In the genomic region with DNA sequence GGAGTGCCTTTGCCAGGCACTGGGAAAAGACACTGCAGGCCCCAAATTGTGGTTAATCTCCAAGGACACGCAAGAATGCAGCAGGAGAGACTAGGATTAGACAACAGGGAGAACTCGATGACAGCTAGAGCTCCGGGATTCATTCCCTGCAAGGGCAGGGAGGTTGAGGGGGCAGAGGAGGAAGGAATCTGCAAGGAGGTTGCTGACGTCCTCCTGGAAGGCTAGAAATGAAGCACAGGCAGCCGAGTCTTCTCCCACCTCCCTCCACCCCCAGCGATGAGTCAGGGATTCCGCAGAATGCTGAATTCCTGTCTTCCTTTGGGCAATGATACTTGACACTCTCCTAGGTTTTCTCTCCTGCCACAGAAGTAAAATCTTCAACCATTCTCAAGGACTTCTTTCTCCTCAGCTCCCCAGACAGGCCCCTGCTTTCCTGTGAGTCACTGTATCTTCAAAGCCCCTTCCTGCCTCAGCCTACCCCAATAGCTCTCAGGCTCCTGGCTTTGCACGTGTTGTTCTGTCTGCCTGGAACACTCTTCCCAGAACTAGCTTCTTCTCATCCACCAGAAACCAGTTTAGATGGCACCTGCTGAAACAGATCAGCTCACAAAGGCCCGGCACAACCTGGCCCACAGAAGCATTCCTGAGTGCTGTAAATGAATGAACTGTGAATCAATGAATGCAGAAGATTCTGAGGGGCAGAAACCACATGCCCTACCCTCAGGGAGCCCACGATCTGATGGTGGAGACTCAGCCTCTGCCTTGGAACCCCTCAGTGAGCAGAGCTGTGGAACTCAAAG, we compare ENCODE assay signal across 9 cellular contexts.
DNase-seq lines count a peak whose midpoint lies in the region; ATAC-seq, FAIRE-seq and TF ChIP-seq lines count a peak whose summit lies in the region.
"Had no signal": no experiment of that assay in that cellular context is flagged by ENCODE, and none has a peak within 500 bp of the region (broad histone marks: within the 10 kb centered on the region; RNA-seq: fewer than 3 reads in every experiment).

No MANE protein-coding gene starts in this region.

- WGBS in A549 (ENCODE audit: missing lambda C conversion rate): 18% methylated on average over 8 of the region's 10 CpGs

- peak overlapping the region; percentile 95 to 98 for H3K27ac ChIP-seq in A549

- TF ChIP-seq CTCF in A549 (IDR thresholded peaks at IDR 0.05) (no peak), astrocyte of the spinal cord (IDR thresholded peaks at IDR 0.05; ENCODE audit: low read depth, low read length) (no peak), D721Med (IDR thresholded peaks at IDR 0.05; ENCODE audit: insufficient read depth, missing control alignments) (no peak)

- in situ Hi-C loops in astrocyte of the spinal cord (cut with HindIII; ENCODE audit: low sequenced_read_pairs): no loop called here

- DNase-seq in A549 (ENCODE audit: low read depth in 1 of 2, low spot score in 1 of 2) (peak; percentile 57 to 83), HT1080 (ENCODE audit: low read depth) (peak; percentile 100), astrocyte of the spinal cord (ENCODE audit: low read depth, low spot score) (peak; percentile 98), kidney tubule cell (ENCODE audit: low spot score) (peak; percentile 96), D721Med (ENCODE audit: insufficient read length, low spot score) (no peak), NCI-H1105 (lab: John Stamatoyannopoulos, UW) (no peak)
- DNase-seq: NCI-H187 treated with DMSO at 0.1 percent for 48 hours had no signal

- ATAC-seq in A549 (peak; percentile 58 to 70), HG03045 (IDR thresholded peaks at IDR 0.05; ENCODE audit: unreplicated experiment) (no peak), GM18511 (IDR thresholded peaks at IDR 0.05; ENCODE audit: unreplicated experiment) (no peak)

- TF ChIP-seq POLR2A in A549 (IDR thresholded peaks at IDR 0.05; ENCODE audit: low read length): no peak

- TF ChIP-seq RAD21 in A549 (conservative IDR thresholded peaks at IDR 0.05 in 1 of 2, IDR thresholded peaks at IDR 0.05 in 1 of 2): 0 out of 5 replicates have a peak, but pooled peaks of 1 of the 2 experiments have one; percentile 0

- no peaks in the 10 kb centered on the region for H3K9me3 ChIP-seq in A549

- POLR2A ChIA-PET in A549 (lab: Yijun Ruan, JAX): interaction anchor here (2.9 kb wide), 1 partner anchor 17 kb away, joined by 10 read pairs; no protein-coding TSS in a partner anchor

- FAIRE-seq in A549 (lab: Jason Lieb, UNC) (no peak), D721Med (lab: Jason Lieb, UNC) (no peak)

- H3K4me2 ChIP-seq in A549: peak overlapping the region; percentile 75

- TF ChIP-seq EP300 in A549 (IDR thresholded peaks at IDR 0.05): peak in 1 of 2 experiments; percentile 35; a peak in 1 of 5 replicates

- H3K4me3 ChIP-seq in A549: no peak overlapping the region
- no peak overlapping the region for H3K4me3 ChIP-seq in astrocyte of the spinal cord (ENCODE audit: low read depth, low read length)

- CTCF ChIA-PET in A549 (lab: Yijun Ruan, JAX): interaction anchor here (0.7 to 1.8 kb wide), 4 partner anchors 8 to 272 kb away, joined by 3 to 7 read pairs (median 4); no protein-coding TSS in a partner anchor

- peaks cover 76% of the 10 kb centered on the region for H3K4me1 ChIP-seq in A549

TF ChIP-seq in A549, 52 proteins besides CTCF, POLR2A, EP300 and RAD21:
- TF ChIP-seq SMC3 (IDR thresholded peaks at IDR 0.05) (peak; percentile 17; the same call in 1 of the 3 replicates), FOSL2 (IDR thresholded peaks at IDR 0.05) (0 out of 2 replicates have a peak, but pooled peaks have one; percentile 15), FOSL2 (CRISPR knock-in tag; IDR thresholded peaks at IDR 0.05) (peak; percentile 82), JUNB (IDR thresholded peaks at IDR 0.05) (peak; percentile 48; the same call in 1 of the 2 replicates), EHF (CRISPR knock-in tag; IDR thresholded peaks at IDR 0.05) (no peak), GATA3 (IDR thresholded peaks at IDR 0.05; ENCODE audit: borderline replicate concordance) (peak; percentile 49; the same call in 1 of the 2 replicates), MAFK (IDR thresholded peaks at IDR 0.05; ENCODE audit: partially characterized antibody) (peak; percentile 78), FOSB (CRISPR knock-in tag; IDR thresholded peaks at IDR 0.05) (peak; percentile 22; the same call in 1 of the 2 replicates), JUN (IDR thresholded peaks at IDR 0.05) (peak in 1 of 2 experiments; percentile 53; a peak in 3 of 5 replicates), ZNF302 (CRISPR knock-in tag; IDR thresholded peaks at IDR 0.05) (peak; percentile 68), HOXB13 (CRISPR knock-in tag; IDR thresholded peaks at IDR 0.05; ENCODE audit: low read depth) (peak; percentile 39; the same call in 1 of the 2 replicates), MAZ (IDR thresholded peaks at IDR 0.05; ENCODE audit: borderline replicate concordance, low read depth, low read length) (no peak)
- TF ChIP-seq, protein P1, sequence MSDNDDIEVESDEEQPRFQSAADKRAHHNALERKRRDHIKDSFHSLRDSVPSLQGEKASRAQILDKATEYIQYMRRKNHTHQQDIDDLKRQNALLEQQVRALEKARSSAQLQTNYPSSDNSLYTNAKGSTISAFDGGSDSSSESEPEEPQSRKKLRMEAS (IDR thresholded peaks at IDR 0.05): peak; percentile 55; the same call in 1 of the 2 replicates
- TF ChIP-seq, protein P2, sequence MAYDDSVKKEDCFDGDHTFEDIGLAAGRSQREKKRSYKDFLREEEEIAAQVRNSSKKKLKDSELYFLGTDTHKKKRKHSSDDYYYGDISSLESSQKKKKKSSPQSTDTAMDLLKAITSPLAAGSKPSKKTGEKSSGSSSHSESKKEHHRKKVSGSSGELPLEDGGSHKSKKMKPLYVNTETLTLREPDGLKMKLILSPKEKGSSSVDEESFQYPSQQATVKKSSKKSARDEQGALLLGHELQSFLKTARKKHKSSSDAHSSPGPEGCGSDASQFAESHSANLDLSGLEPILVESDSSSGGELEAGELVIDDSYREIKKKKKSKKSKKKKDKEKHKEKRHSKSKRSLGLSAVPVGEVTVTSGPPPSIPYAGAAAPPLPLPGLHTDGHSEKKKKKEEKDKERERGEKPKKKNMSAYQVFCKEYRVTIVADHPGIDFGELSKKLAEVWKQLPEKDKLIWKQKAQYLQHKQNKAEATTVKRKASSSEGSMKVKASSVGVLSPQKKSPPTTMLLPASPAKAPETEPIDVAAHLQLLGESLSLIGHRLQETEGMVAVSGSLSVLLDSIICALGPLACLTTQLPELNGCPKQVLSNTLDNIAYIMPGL (CRISPR knock-in tag; IDR thresholded peaks at IDR 0.05; ENCODE audit: borderline replicate concordance): no peak
- TF ChIP-seq, protein P3, sequence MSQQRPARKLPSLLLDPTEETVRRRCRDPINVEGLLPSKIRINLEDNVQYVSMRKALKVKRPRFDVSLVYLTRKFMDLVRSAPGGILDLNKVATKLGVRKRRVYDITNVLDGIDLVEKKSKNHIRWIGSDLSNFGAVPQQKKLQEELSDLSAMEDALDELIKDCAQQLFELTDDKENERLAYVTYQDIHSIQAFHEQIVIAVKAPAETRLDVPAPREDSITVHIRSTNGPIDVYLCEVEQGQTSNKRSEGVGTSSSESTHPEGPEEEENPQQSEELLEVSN (IDR thresholded peaks at IDR 0.05; ENCODE audit: borderline replicate concordance, low read depth): 0 out of 2 replicates have a peak, but pooled peaks have one; percentile 7
TF ChIP-seq in A549: peak in this region for 11.

Comparison
In these comparisons a context has a peak if more than half of its experiments do, and no peak if none do; other contexts are left out.
1. ATAC-seq: peak in A549 (2 of 2); none in HG03045 (single experiment) and GM18511 (single experiment).
2. DNase-seq: peak in A549 (2 of 2), HT1080 (single experiment), astrocyte of the spinal cord (single experiment) and kidney tubule cell (single experiment); none in D721Med (single experiment) and NCI-H1105 (single experiment).